16 cellular contexts compared by ENCODE assay signal in the genomic region with DNA sequence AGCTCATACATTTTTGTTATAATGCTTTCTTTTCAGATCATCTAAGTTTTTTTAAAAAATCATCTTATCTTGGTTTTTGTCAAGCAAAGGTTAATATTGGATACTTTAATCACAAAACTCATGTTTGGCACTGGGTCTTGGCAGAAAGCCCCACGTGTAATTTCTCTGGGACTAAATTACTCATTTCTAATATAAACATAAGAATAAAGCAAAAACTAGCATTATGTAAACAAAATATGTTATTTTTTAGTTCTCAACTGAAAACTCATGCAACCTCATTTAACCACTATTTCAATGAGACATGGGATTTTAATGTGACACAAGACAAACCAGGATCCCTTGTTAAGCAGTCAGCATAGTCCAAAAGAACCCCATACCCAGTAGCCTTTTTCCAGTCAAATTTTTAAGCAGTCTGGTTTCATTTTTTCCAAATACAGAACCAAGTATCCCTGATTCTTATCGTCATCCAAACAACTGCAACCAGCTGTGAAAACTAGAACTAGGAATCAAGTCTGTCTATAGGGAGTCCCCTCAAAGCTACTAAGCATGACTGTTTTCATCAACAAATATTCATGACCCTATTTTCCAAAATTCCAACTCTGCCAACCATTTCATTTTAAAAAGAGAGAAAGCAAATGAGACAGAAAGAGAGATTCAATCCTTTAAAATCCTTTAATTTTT. TPM values are rescaled to one million over a fixed set of nuclear protein-coding genes. Genes with fewer than 3 reads are reported as not detected.
"Had no signal": no experiment of that assay in that cellular context is flagged by ENCODE, and none has a peak within 500 bp of the region (broad histone marks: within the 10 kb centered on the region; RNA-seq: fewer than 3 reads in every experiment).

No MANE protein-coding gene starts in this region.

- ATAC-seq: activated CD8-positive, alpha-beta memory T cell treated with anti-CD3 and anti-CD28 coated beads, Interleukin-2, amount 10 ng/mL, durations not matched to agents 7 days and 5 days; activated naive CD4-positive, alpha-beta T cell treated with anti-CD3 and anti-CD28 coated beads, Interleukin-2, amount 50 U/mL, for 72 hours; activated T-cell treated with anti-CD3 and anti-CD28 coated beads, Interleukin-2, amount 50 U/mL, for 4 hours; natural killer cell treated with Interleukin-12 subunit alpha and Interleukin-12 subunit beta and Interleukin-15 and Interleukin-18, amount 100 ng/mL, for 72 hours; right lobe of liver had no signal

- DNase-seq: activated CD4-positive, alpha-beta T cell treated with anti-CD3 and anti-CD28 coated beads for 1 hour; activated CD4-positive, alpha-beta T cell treated with anti-CD3 and anti-CD28 coated beads, Interleukin-2, amount 50 U/mL, for 48 hours; activated CD8-positive, alpha-beta memory T cell treated with anti-CD3 and anti-CD28 coated beads, Interleukin-2, amount 10 ng/mL, durations not matched to agents 7 days and 5 days; activated effector memory CD4-positive, alpha-beta T cell treated with anti-CD3 and anti-CD28 coated beads, Interleukin-2, amount 50 U/mL, for 16 hours; activated T-cell treated with anti-CD3 and anti-CD28 coated beads, Interleukin-2, amount 50 U/mL, for 4 hours; colonic mucosa; effector CD4-positive, alpha-beta T cell; glutamatergic neuron; nucleus accumbens; right lobe of liver; stimulated activated naive CD4-positive, alpha-beta T cell; T-helper 9 cell; upper lobe of left lung had no signal

RNA-seq across cellular contexts. Expression of gene PID1, which starts 27.1 kb away (rescaled TPM):
- total RNA-seq: activated CD8-positive, alpha-beta memory T cell treated with anti-CD3 and anti-CD28 coated beads, Interleukin-2, amount 10 ng/mL, durations not matched to agents 7 days and 5 days; activated naive CD4-positive, alpha-beta T cell treated with anti-CD3 and anti-CD28 coated beads, Interleukin-2, amount 50 U/mL, for 72 hours; endothelial cell of umbilical vein; natural killer cell treated with Interleukin-12 subunit alpha and Interleukin-12 subunit beta and Interleukin-15 and Interleukin-18, amount 100 ng/mL, for 72 hours had no signal
- polyA plus RNA-seq: endothelial cell of umbilical vein had no signal
